ENCODE assay signal across 8 cellular contexts in the genomic region with DNA sequence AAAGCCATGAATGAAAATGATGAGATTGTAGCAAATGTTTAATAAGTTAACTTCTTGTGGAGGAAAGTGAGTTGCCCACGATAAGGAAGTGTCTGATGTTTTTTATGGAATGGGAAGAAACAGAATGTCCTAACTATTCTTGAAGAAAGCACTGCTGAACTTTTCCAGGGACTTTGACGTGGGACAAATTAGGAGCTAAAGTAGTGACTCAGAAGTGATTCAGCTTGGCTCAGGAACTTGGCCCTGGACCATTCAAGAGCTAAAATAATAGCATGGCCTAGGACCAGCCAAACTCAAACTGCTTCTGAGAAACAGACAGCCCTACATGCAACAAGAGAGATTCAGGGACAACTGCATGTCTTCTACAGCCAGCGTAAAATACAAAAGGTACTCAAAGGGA.
DNase-seq lines count a peak whose midpoint lies in the region; ATAC-seq and TF ChIP-seq lines count a peak whose summit lies in the region.
"Not testable (repeated sequence)": the region's sequence is repeated elsewhere in the genome, so short reads cannot be mapped to it uniquely, and the experiment has no call there.

No MANE protein-coding gene starts in this region.

- not testable (repeated sequence) for H3K27me3 ChIP-seq in ACC112 (ENCODE audit: insufficient read depth, low read length); GM23248 (replicated peaks; ENCODE audit: insufficient read depth); MG63; suprapubic skin

- not testable (repeated sequence) for H3K9me3 ChIP-seq in GM23248 (ENCODE audit: low read depth); MG63; suprapubic skin

- H3K4me3 ChIP-seq in ACC112 (ENCODE audit: low read depth, low read length); MG63; suprapubic skin: not testable (repeated sequence)
- peak overlapping the region; percentile 35 for H3K4me3 ChIP-seq in GM23248

- not testable (repeated sequence) for TF ChIP-seq CTCF in suprapubic skin (IDR thresholded peaks at IDR 0.05)

- peak overlapping the region; percentile 76 for H3K4me2 ChIP-seq in GM23248 (ENCODE audit: unreplicated experiment)

- peak overlapping the region; percentile 69 for H3K9ac ChIP-seq in GM23248

- H3F3A ChIP-seq in GM23248 (ENCODE audit: insufficient read depth) = peaks cover 38% of the 10 kb centered on the region

- H3K27ac ChIP-seq in ACC112 (ENCODE audit: low read depth, low read length) (peak overlapping the region; percentile 97), GM23248 (peak overlapping the region; percentile 94), suprapubic skin (peak overlapping the region; percentile 82)

- intact Hi-C loops in left ventricle myocardium superior (cut with micrococcal nuclease) = not testable (repeated sequence)

- peak; percentile 97 for ATAC-seq in left ventricle myocardium superior

- H2AFZ ChIP-seq in ACC112 (ENCODE audit: low read length, unreplicated experiment); GM23248: not testable (repeated sequence)

- WGBS in GM23248 (ENCODE audit: low coverage in 1 of 2, low lambda C conversion rate in 2 of 2, missing lambda C conversion rate in 2 of 2), 2 experiments = 0% methylated on average over 3 of the region's 3 CpGs
- WGBS in suprapubic skin = no CpG with 5 or more reads among the region's 3 CpGs

- H4K20me1 ChIP-seq in GM23248 (ENCODE audit: insufficient read depth) = not testable (repeated sequence)

- DNase-seq in GM23248 (peak; percentile 75), MG63 (peak; percentile 71), fibroblast of gingiva (ENCODE audit: low read depth) (peak; percentile 86), glomerular visceral epithelial cell (ENCODE audit: extremely low spot score) (peak; percentile 47), left ventricle myocardium superior (peak; percentile 21), renal cortical epithelial cell (ENCODE audit: low read depth) (peak; percentile 73)
- not testable (repeated sequence) for DNase-seq in suprapubic skin (ENCODE audit: low spot score in 2 of 2)

- H3K79me2 ChIP-seq in ACC112 (ENCODE audit: control insufficient read depth, insufficient read depth, low read length, unreplicated experiment); GM23248 (ENCODE audit: insufficient read depth): not testable (repeated sequence)

- TF ChIP-seq POLR2A in suprapubic skin (IDR thresholded peaks at IDR 0.05) = not testable (repeated sequence)

- H3K9me2 ChIP-seq in GM23248 (ENCODE audit: insufficient read depth) = not testable (repeated sequence)

- in situ Hi-C loops in GM23248 (cut with MboI) = not testable (repeated sequence)

- not testable (repeated sequence) for TF ChIP-seq EP300 in suprapubic skin (IDR thresholded peaks at IDR 0.05)

- not testable (repeated sequence) for H3K36me3 ChIP-seq in ACC112 (ENCODE audit: insufficient read depth, low read length); GM23248 (ENCODE audit: low read depth); MG63; suprapubic skin

- H3K4me1 ChIP-seq in ACC112 (ENCODE audit: control insufficient read depth, insufficient read depth, low read length, unreplicated experiment) (peaks cover 11% of the 10 kb centered on the region), GM23248 (ENCODE audit: insufficient read depth) (peaks cover 46% of the 10 kb centered on the region)
- not testable (repeated sequence) for H3K4me1 ChIP-seq in suprapubic skin
